ENCODE assay signal across 12 cellular contexts in genomic region chr1:162028726-162029125, GRCh38. TPM values are rescaled to one million over a fixed set of nuclear protein-coding genes. Genes with fewer than 3 reads are reported as not detected.
A peak's percentile ranks its signal among the peaks of the same experiment; 100 is the strongest.
DNase-seq lines count a peak whose midpoint lies in the region; ATAC-seq, FAIRE-seq and TF ChIP-seq lines count a peak whose summit lies in the region.
"Had no signal": no experiment of that assay in that cellular context is flagged by ENCODE, and none has a peak within 500 bp of the region (broad histone marks: within the 10 kb centered on the region; RNA-seq: fewer than 3 reads in every experiment).

No MANE protein-coding gene starts in this region.

- H3K4me1 Mint-ChIP-seq in activated T-helper 17 cell treated with anti-CD3 and anti-CD28 coated beads, Interleukin-2, amount 50 U/mL, for 72 hours = peaks cover 7% of the 10 kb centered on the region

- ATAC-seq in GM18868 (IDR thresholded peaks at IDR 0.05; ENCODE audit: unreplicated experiment) (peak; percentile 87), HG03039 (IDR thresholded peaks at IDR 0.05; ENCODE audit: unreplicated experiment) (peak; percentile 48), mucosa of descending colon (peak; percentile 37), left ventricle myocardium superior (no peak)
- ATAC-seq in activated T-helper 17 cell treated with anti-CD3 and anti-CD28 coated beads, Interleukin-2, amount 50 U/mL, for 72 hours (replicated peaks) = no peak

- intact Hi-C loops in mucosa of descending colon (cut with DNase I, micrococcal nuclease) (loop anchor here in 1 of 2 donors (10.0 kb wide), 1 partner anchor 54 kb away; no protein-coding TSS in a partner anchor), left ventricle myocardium superior (cut with micrococcal nuclease) (no loop called here)

- H3K9me3 Mint-ChIP-seq in activated T-helper 17 cell treated with anti-CD3 and anti-CD28 coated beads, Interleukin-2, amount 50 U/mL, for 72 hours = no peaks in the 10 kb centered on the region

- no peaks in the 10 kb centered on the region for H3K36me3 ChIP-seq in mucosa of descending colon (ENCODE audit: low read depth)

- H3K27ac Mint-ChIP-seq in activated T-helper 17 cell treated with anti-CD3 and anti-CD28 coated beads, Interleukin-2, amount 50 U/mL, for 72 hours = no peak overlapping the region
- H3K27ac Mint-ChIP-seq: activated naive CD8-positive, alpha-beta T cell had no signal

- no peaks in the 10 kb centered on the region for H3K4me1 ChIP-seq in mucosa of descending colon (ENCODE audit: low read depth)
- H3K4me1 ChIP-seq: parathyroid adenoma had no signal

- TF ChIP-seq CTCF in mucosa of descending colon (IDR thresholded peaks at IDR 0.05) = no peak

- no peaks in the 10 kb centered on the region for H3K9me3 ChIP-seq in mucosa of descending colon

- DNase-seq in RPMI8226 (peak; percentile 90), mucosa of descending colon (no peak), left ventricle myocardium superior (no peak), HTR-8/SVneo (ENCODE audit: insufficient read length, low spot score) (no peak), HuH-7.5 (ENCODE audit: low spot score) (no peak)
- DNase-seq: activated CD4-positive, alpha-beta T cell treated with anti-CD3 and anti-CD28 coated beads, Interleukin-2, amount 50 U/mL, for 48 hours; foreskin fibroblast had no signal

- no peak overlapping the region for H3K4me3 ChIP-seq in mucosa of descending colon

- no peak for FAIRE-seq in HTR-8/SVneo (lab: Jason Lieb, UNC)

- peaks cover 41% of the 10 kb centered on the region for H3K27me3 Mint-ChIP-seq in activated T-helper 17 cell treated with anti-CD3 and anti-CD28 coated beads, Interleukin-2, amount 50 U/mL, for 72 hours

- H3K4me3 Mint-ChIP-seq in activated T-helper 17 cell treated with anti-CD3 and anti-CD28 coated beads, Interleukin-2, amount 50 U/mL, for 72 hours = no peak overlapping the region
- H3K4me3 Mint-ChIP-seq: activated naive CD8-positive, alpha-beta T cell had no signal

- H3K36me3 Mint-ChIP-seq in activated T-helper 17 cell treated with anti-CD3 and anti-CD28 coated beads, Interleukin-2, amount 50 U/mL, for 72 hours (ENCODE audit: low read depth) = no peaks in the 10 kb centered on the region

RNA-seq across cellular contexts. Expression of gene OLFML2B, which starts 5.1 kb away (rescaled TPM):
- 10 to 100 TPM in 1 of 3 donors, 1 to 10 TPM in 2; 1.4 to 29.6 (median 5.0) TPM for total RNA-seq in mucosa of descending colon
- total RNA-seq in left ventricle myocardium superior = 2.4 TPM
- not detected for total RNA-seq in activated T-helper 17 cell treated with anti-CD3 and anti-CD28 coated beads, Interleukin-2, amount 50 U/mL, for 72 hours

RNA-seq across cellular contexts. Expression of gene NOS1AP, which starts 40.8 kb away (rescaled TPM):
- total RNA-seq in mucosa of descending colon (10 to 100 TPM; 11.8 to 17.4 (median 14.3) TPM), left ventricle myocardium superior (5.0 TPM)
- total RNA-seq in activated T-helper 17 cell treated with anti-CD3 and anti-CD28 coated beads, Interleukin-2, amount 50 U/mL, for 72 hours = under 1 TPM in 1 of 2 donors, not detected in 1; 0.13 TPM

Comparison
In these comparisons a context has a peak if more than half of its experiments do, and no peak if none do; other contexts are left out.
1. ATAC-seq: peak in GM18868 (single experiment), HG03039 (single experiment) and mucosa of descending colon (single experiment); none in left ventricle myocardium superior (single experiment) and activated T-helper 17 cell treated with anti-CD3 and anti-CD28 coated beads, Interleukin-2, amount 50 U/mL, for 72 hours (single experiment).